Comparison of ENCODE assay signal across 19 cellular contexts in the genomic region with DNA sequence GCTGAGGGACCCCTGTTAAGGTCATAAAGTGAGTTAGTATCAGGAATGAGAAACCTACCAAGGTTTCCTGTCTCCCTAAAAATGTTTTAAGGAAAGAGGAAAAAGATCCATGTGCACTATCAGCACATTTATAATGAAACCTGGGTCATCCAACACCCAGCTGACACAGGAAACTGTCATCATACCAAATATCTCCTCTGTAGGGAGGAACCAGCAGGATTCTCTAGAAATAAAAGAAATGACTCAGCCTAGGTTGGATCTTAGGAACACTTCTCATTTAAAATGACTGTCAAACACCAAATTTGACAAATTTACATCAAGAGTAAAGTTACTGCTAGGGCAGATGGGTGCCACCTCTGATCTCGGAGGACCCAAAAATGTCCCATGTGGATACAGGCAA. TPM values are rescaled to one million over a fixed set of nuclear protein-coding genes. Genes with fewer than 3 reads are reported as not detected.
A peak's percentile ranks its signal among the peaks of the same experiment; 100 is the strongest.
DNase-seq lines count a peak whose midpoint lies in the region; ATAC-seq and TF ChIP-seq lines count a peak whose summit lies in the region.
"Had no signal": no experiment of that assay in that cellular context is flagged by ENCODE, and none has a peak within 500 bp of the region (broad histone marks: within the 10 kb centered on the region; RNA-seq: fewer than 3 reads in every experiment).

No MANE protein-coding gene starts in this region.

- no peaks in the 10 kb centered on the region for H3K27me3 ChIP-seq in heart left ventricle
- no peaks in the 10 kb centered on the region for H3K27me3 ChIP-seq in Caco-2 (replicated peaks; ENCODE audit: control insufficient read depth, insufficient read depth, low read length)
- H3K27me3 ChIP-seq: cardiac muscle cell had no signal

- H3K9me3 ChIP-seq in heart left ventricle, result peaks cover 0 to 7% (median 0%) of the 10 kb centered on the region in 12 donors
- no peaks in the 10 kb centered on the region for H3K9me3 ChIP-seq in Caco-2

- BruUV-seq in Caco-2 (replicated peaks; lab: Mats Ljungman, UMichigan), result no TSS peak

- H3K27ac ChIP-seq in heart left ventricle (peak overlapping the region in 8 of 12 donors; percentile 25 to 73 (median 48)), caudate nucleus (ENCODE audit: low read depth, low read length) (peak overlapping the region; percentile 62)
- H3K27ac ChIP-seq: cardiac muscle cell had no signal

- POLR2A ChIA-PET in Caco-2 (lab: Charles Lee), result no interaction called here

- no peaks in the 10 kb centered on the region for H3K27me3 Mint-ChIP-seq in stimulated activated naive CD8-positive, alpha-beta T cell treated with anti-CD3 and anti-CD28 coated beads, Interleukin-15, Interleukin-2, amounts not matched to agents 100 ng/mL and 50 ng/mL, for 24 hours
- H3K27me3 Mint-ChIP-seq in Caco-2 (ENCODE audit: insufficient read depth, unreplicated experiment), result peaks cover 7% of the 10 kb centered on the region
- H3K27me3 Mint-ChIP-seq: IgD-negative memory B cell, memory B cell had no signal

- no peak for ATAC-seq in heart left ventricle
- no peak for ATAC-seq in left ventricle myocardium superior
- no peak for ATAC-seq in HG03460 (IDR thresholded peaks at IDR 0.05; ENCODE audit: unreplicated experiment)
- ATAC-seq in GM18867 (IDR thresholded peaks at IDR 0.05; ENCODE audit: unreplicated experiment), result no peak
- ATAC-seq: sciatic nerve had no signal

- TF ChIP-seq CTCF in heart left ventricle (IDR thresholded peaks at IDR 0.05), result no peak
- no peak for TF ChIP-seq CTCF in Caco-2 (IDR thresholded peaks at IDR 0.05; ENCODE audit: insufficient read depth in 1 of 2, low read depth in 1 of 2, low read length in 1 of 2, severe bottlenecking in 1 of 2, unreplicated experiment in 1 of 2)

- peaks cover 0 to 20% (median 0%) of the 10 kb centered on the region in 9 donors for H3K36me3 ChIP-seq in heart left ventricle
- no peaks in the 10 kb centered on the region for H3K36me3 ChIP-seq in Caco-2 (ENCODE audit: control insufficient read depth, insufficient read depth, low read length)
- H3K36me3 ChIP-seq: cardiac muscle cell had no signal

- peak overlapping the region; percentile 89 for H3K27ac Mint-ChIP-seq in stimulated activated naive CD8-positive, alpha-beta T cell treated with anti-CD3 and anti-CD28 coated beads, Interleukin-15, Interleukin-2, amounts not matched to agents 100 ng/mL and 50 ng/mL, for 24 hours
- H3K27ac Mint-ChIP-seq in Caco-2 (ENCODE audit: unreplicated experiment), result no peak overlapping the region
- H3K27ac Mint-ChIP-seq: endodermal cell, type B pancreatic cell had no signal

- H3K4me3 ChIP-seq in heart left ventricle (no peak overlapping the region), Caco-2 (ENCODE audit: low read depth, low read length) (no peak overlapping the region)
- H3K4me3 ChIP-seq: cardiac muscle cell had no signal

- DNase-seq in heart left ventricle (no peak), left ventricle myocardium superior (no peak), M059J (ENCODE audit: low read depth) (peak; percentile 53), caudate nucleus (lab: John Stamatoyannopoulos, UW) (peak in 2 of 61 donors; percentile 34 to 37), Caco-2 (no peak)
- DNase-seq: activated naive CD4-positive, alpha-beta T cell; DMS153; SHP77; T1000 had no signal

- H3K36me3 Mint-ChIP-seq in stimulated activated naive CD8-positive, alpha-beta T cell treated with anti-CD3 and anti-CD28 coated beads, Interleukin-15, Interleukin-2, amounts not matched to agents 100 ng/mL and 50 ng/mL, for 24 hours (ENCODE audit: low read depth), result peaks cover 34% of the 10 kb centered on the region
- no peaks in the 10 kb centered on the region for H3K36me3 Mint-ChIP-seq in Caco-2 (ENCODE audit: insufficient read depth, unreplicated experiment)
- H3K36me3 Mint-ChIP-seq: IgD-negative memory B cell had no signal

- intact Hi-C loops in heart left ventricle (cut with DNase I), result no loop called here
- intact Hi-C loops in left ventricle myocardium superior (cut with micrococcal nuclease), result no loop called here
- intact Hi-C loops in Caco-2 (cut with micrococcal nuclease; ENCODE audit: unreplicated experiment), result no loop called here

- peaks cover 13 to 87% (median 61%) of the 10 kb centered on the region in 12 donors for H3K4me1 ChIP-seq in heart left ventricle
- H3K4me1 ChIP-seq in Caco-2, result no peaks in the 10 kb centered on the region

- peak overlapping the region; percentile 53 for H3K4me3 Mint-ChIP-seq in stimulated activated naive CD8-positive, alpha-beta T cell treated with anti-CD3 and anti-CD28 coated beads, Interleukin-15, Interleukin-2, amounts not matched to agents 100 ng/mL and 50 ng/mL, for 24 hours
- no peak overlapping the region for H3K4me3 Mint-ChIP-seq in Caco-2 (ENCODE audit: unreplicated experiment)
- H3K4me3 Mint-ChIP-seq: endodermal cell, memory B cell, neural crest cell, type B pancreatic cell had no signal

- TF ChIP-seq POLR2A in heart left ventricle (IDR thresholded peaks at IDR 0.05), result no peak

- CTCF ChIA-PET in Caco-2 (lab: Charles Lee), result no interaction called here

- WGBS in heart left ventricle, 4 donors, result 98 to 100% (median 100%) methylated on average over 1 of the region's 1 CpG

- peaks cover 87% of the 10 kb centered on the region for H3K4me1 Mint-ChIP-seq in stimulated activated naive CD8-positive, alpha-beta T cell treated with anti-CD3 and anti-CD28 coated beads, Interleukin-15, Interleukin-2, amounts not matched to agents 100 ng/mL and 50 ng/mL, for 24 hours (ENCODE audit: low read depth)
- H3K4me1 Mint-ChIP-seq in Caco-2 (ENCODE audit: low read depth, unreplicated experiment), result no peaks in the 10 kb centered on the region

- no peaks in the 10 kb centered on the region for H3K9me3 Mint-ChIP-seq in stimulated activated naive CD8-positive, alpha-beta T cell treated with anti-CD3 and anti-CD28 coated beads, Interleukin-15, Interleukin-2, amounts not matched to agents 100 ng/mL and 50 ng/mL, for 24 hours
- H3K9me3 Mint-ChIP-seq in Caco-2 (ENCODE audit: unreplicated experiment), result no peaks in the 10 kb centered on the region
- H3K9me3 Mint-ChIP-seq: memory B cell, neural crest cell had no signal

RNA-seq across cellular contexts. Expression of gene GFOD1, which starts 21.7 kb away (rescaled TPM):
- total RNA-seq in heart left ventricle, result 10 to 100 TPM; 25.0 to 65.8 (median 41.9) TPM
- 10 to 100 TPM; 16.2 to 41.5 TPM for polyA plus RNA-seq in heart left ventricle
- total RNA-seq in left ventricle myocardium superior, result 33.7 TPM
- 4.3 and 4.7 TPM in 2 replicates for total RNA-seq in M059J (2014; rRNA removed; shearing (Covaris generic))
- 0.65 and 0.84 TPM in 2 replicates for total RNA-seq in Caco-2 (2022)
